Comparison of ENCODE assay signal across 22 cellular contexts in the genomic region with DNA sequence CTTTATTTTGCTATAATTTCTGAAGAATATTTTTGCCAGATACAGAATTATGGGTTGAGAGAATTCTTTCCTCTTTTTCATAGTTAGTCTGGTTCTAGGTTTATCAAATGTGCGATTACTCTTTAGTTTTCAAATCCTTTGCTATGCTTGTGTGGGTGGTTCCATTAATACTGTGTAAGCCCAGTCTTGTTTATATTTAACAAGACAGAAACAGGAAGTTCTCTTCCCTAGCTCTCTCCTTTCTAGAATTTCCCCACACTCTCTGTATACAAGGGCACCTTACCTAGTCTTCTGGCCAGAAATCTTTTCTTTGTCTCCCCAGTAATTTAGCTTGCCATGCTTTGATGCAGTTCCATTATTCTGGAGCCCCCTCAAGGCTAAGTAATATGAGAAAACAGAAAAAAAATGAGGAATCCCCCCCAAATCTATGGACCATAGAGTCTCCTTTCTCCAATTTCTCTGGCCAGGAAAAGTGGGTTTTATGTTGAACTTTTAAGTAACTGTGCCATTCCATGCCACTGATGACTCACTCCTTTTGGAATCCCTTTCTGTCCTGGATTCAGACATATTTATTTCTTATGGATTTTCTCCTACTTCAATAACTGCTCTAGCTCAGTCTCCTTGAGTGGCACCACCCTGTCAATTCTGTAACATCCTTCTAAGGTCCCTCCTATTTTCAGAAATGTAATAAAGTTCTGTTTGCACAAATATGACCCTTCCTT.
A peak's percentile ranks its signal among the peaks of the same experiment; 100 is the strongest.
DNase-seq lines count a peak whose midpoint lies in the region; ATAC-seq and TF ChIP-seq lines count a peak whose summit lies in the region.
"Had no signal": no experiment of that assay in that cellular context is flagged by ENCODE, and none has a peak within 500 bp of the region (broad histone marks: within the 10 kb centered on the region; RNA-seq: fewer than 3 reads in every experiment).

No MANE protein-coding gene starts in this region.

- no peak overlapping the region for H4K91ac ChIP-seq in neuronal stem cell (ENCODE audit: low read depth, low read length, poor library complexity)

- no peak overlapping the region for H3K4me3 Mint-ChIP-seq in activated T-helper 1 cell treated with anti-CD3 and anti-CD28 coated beads, Interleukin-12 subunit alpha, Interleukin-12 subunit beta, Interleukin-2, Interleukin-4 antibody, amounts not matched to agents 30 ng/mL and 10 ng/mL and 1 ng/mL, durations not matched to agents 14 hours and 24 hours and 36 hours
- H3K4me3 Mint-ChIP-seq: activated B cell treated with CpG ODN at 0.5 μM for 24 hours; activated CD8-positive, alpha-beta memory T cell treated with anti-CD3 and anti-CD28 coated beads, Interleukin-2, amount 10 ng/mL, durations not matched to agents 7 days and 5 days; effector memory CD8-positive, alpha-beta T cell; mesothelial cell of epicardium had no signal

- no peak overlapping the region for H3K27ac ChIP-seq in neuronal stem cell (replicated peaks; ENCODE audit: low read length)
- H3K27ac ChIP-seq in dorsolateral prefrontal cortex: no peak overlapping the region
- H3K27ac ChIP-seq: breast epithelium, neutrophil, tibial nerve had no signal

- intact Hi-C loops in activated T-helper 1 cell treated with anti-CD3 and anti-CD28 coated beads, Interleukin-12 subunit alpha, Interleukin-12 subunit beta, Interleukin-2, Interleukin-4 antibody, amounts not matched to agents 30 ng/mL and 10 ng/mL and 1 ng/mL, durations not matched to agents 14 hours and 24 hours and 36 hours (cut with micrococcal nuclease): no loop called here
- intact Hi-C loops in dorsolateral prefrontal cortex (cut with DNase I): no loop called here

- DNase-seq in ELR (ENCODE audit: low read depth) (peak; percentile 27), NCI-H460 (ENCODE audit: extremely low read depth, low read depth) (peak; percentile 1), cardiac fibroblast (ENCODE audit: low read depth in 2 of 2) (peak; percentile 24 to 36), neuronal stem cell (ENCODE audit: low spot score) (no peak), NOMO-1 (lab: John Stamatoyannopoulos, UW; ENCODE audit: unreplicated experiment in 2 of 2) (no peak), dorsolateral prefrontal cortex (no peak)
- DNase-seq in activated T-helper 1 cell treated with anti-CD3 and anti-CD28 coated beads, Interleukin-12 subunit alpha, Interleukin-12 subunit beta, Interleukin-2, Interleukin-4 antibody, amounts not matched to agents 30 ng/mL and 10 ng/mL and 1 ng/mL, durations not matched to agents 14 hours and 24 hours and 36 hours (ENCODE audit: low spot score): no peak
- DNase-seq: activated B cell treated with CpG ODN at 0.5 μM for 24 hours; activated CD8-positive, alpha-beta memory T cell treated with anti-CD3 and anti-CD28 coated beads, Interleukin-2, amount 10 ng/mL, durations not matched to agents 7 days and 5 days; activated gamma-delta T cell treated with Interleukin-2 at 50 U/mL for 16 hours; effector memory CD8-positive, alpha-beta T cell; islet precursor cell; NCI-H1436; NCI-H510A treated with DMSO at 0.1 percent for 48 hours; stimulated activated CD4-positive, alpha-beta T cell treated with anti-CD3 and anti-CD28 coated beads, Interleukin-4, amount 100 ng/mL, for 4 hours had no signal

- no peak overlapping the region for H3K9ac ChIP-seq in neuronal stem cell (ENCODE audit: low read depth, low read length, poor library complexity)

- no peak overlapping the region for H2BK15ac ChIP-seq in neuronal stem cell (ENCODE audit: low read length)

- H3K4ac ChIP-seq in neuronal stem cell (ENCODE audit: low read length): no peak overlapping the region

- no peak overlapping the region for H3K4me2 ChIP-seq in neuronal stem cell (ENCODE audit: insufficient read depth, low read length, poor library complexity, severe bottlenecking)

- no peak overlapping the region for H2BK120ac ChIP-seq in neuronal stem cell (ENCODE audit: low read depth, low read length)

- no peak overlapping the region for H2BK5ac ChIP-seq in neuronal stem cell (ENCODE audit: low read length)

- H3K23ac ChIP-seq in neuronal stem cell (ENCODE audit: low read depth, low read length, poor library complexity): no peak overlapping the region

- H3K14ac ChIP-seq in neuronal stem cell (ENCODE audit: low read length): no peak overlapping the region

- H3K9me3 ChIP-seq in neuronal stem cell (replicated peaks in 1 of 2; ENCODE audit: control insufficient read depth in 2 of 2, insufficient read depth in 1 of 2, low read depth in 1 of 2, low read length in 2 of 2): no peaks in the 10 kb centered on the region
- H3K9me3 ChIP-seq: breast epithelium, neutrophil, tibial nerve had no signal

- peaks cover 2% of the 10 kb centered on the region for H3K9me3 Mint-ChIP-seq in activated T-helper 1 cell treated with anti-CD3 and anti-CD28 coated beads, Interleukin-12 subunit alpha, Interleukin-12 subunit beta, Interleukin-2, Interleukin-4 antibody, amounts not matched to agents 30 ng/mL and 10 ng/mL and 1 ng/mL, durations not matched to agents 14 hours and 24 hours and 36 hours
- H3K9me3 Mint-ChIP-seq: effector memory CD8-positive, alpha-beta T cell had no signal

- H3K36me3 ChIP-seq in neuronal stem cell (replicated peaks in 1 of 2; ENCODE audit: control insufficient read depth in 2 of 2, insufficient read depth in 2 of 2, low read length in 2 of 2): no peaks in the 10 kb centered on the region
- H3K36me3 ChIP-seq: breast epithelium, neutrophil, tibial nerve had no signal

- TF ChIP-seq CTCF in cardiac fibroblast (IDR thresholded peaks at IDR 0.05; ENCODE audit: low read depth, low read length) (no peak), dorsolateral prefrontal cortex (IDR thresholded peaks at IDR 0.05 in 54 of 56, conservative IDR thresholded peaks at IDR 0.05 in 2 of 56; ENCODE audit: low read depth in 1 of 56, partially characterized antibody in 56 of 56) (no peak)

- H2AK5ac ChIP-seq in neuronal stem cell (ENCODE audit: low read depth, low read length): no peak overlapping the region

- no peak overlapping the region for H3K4me3 ChIP-seq in cardiac fibroblast (replicated peaks in 1 of 2; ENCODE audit: low read depth in 2 of 2, low read length in 2 of 2)
- H3K4me3 ChIP-seq in neuronal stem cell (ENCODE audit: low read length in 2 of 2): no peak overlapping the region
- no peak overlapping the region for H3K4me3 ChIP-seq in dorsolateral prefrontal cortex
- H3K4me3 ChIP-seq: breast epithelium, K562, tibial nerve had no signal

- ATAC-seq in HG02870 (IDR thresholded peaks at IDR 0.05; ENCODE audit: unreplicated experiment): no peak
- ATAC-seq: activated CD8-positive, alpha-beta memory T cell treated with anti-CD3 and anti-CD28 coated beads, Interleukin-2, amount 10 ng/mL, durations not matched to agents 7 days and 5 days; effector memory CD8-positive, alpha-beta T cell; K562; sciatic nerve had no signal

- peak overlapping the region; percentile 68 for H2AFZ ChIP-seq in neuronal stem cell (ENCODE audit: low read length)

- no peaks in the 10 kb centered on the region for H3K4me1 ChIP-seq in neuronal stem cell (ENCODE audit: control insufficient read depth in 2 of 2, insufficient read depth in 1 of 2, low read depth in 1 of 2, low read length in 2 of 2)
- H3K4me1 ChIP-seq: breast epithelium, tibial nerve had no signal

- WGBS in neuronal stem cell (ENCODE audit: extremely low coverage in 2 of 2, insufficient read length in 2 of 2, insufficient replicate concordance in 1 of 2), 2 donors: no CpG with 5 or more reads among the region's 1 CpG

- no peaks in the 10 kb centered on the region for H3K79me1 ChIP-seq in neuronal stem cell (ENCODE audit: low read depth, low read length)

- no peaks in the 10 kb centered on the region for H3K4me1 Mint-ChIP-seq in activated T-helper 1 cell treated with anti-CD3 and anti-CD28 coated beads, Interleukin-12 subunit alpha, Interleukin-12 subunit beta, Interleukin-2, Interleukin-4 antibody, amounts not matched to agents 30 ng/mL and 10 ng/mL and 1 ng/mL, durations not matched to agents 14 hours and 24 hours and 36 hours (ENCODE audit: low read depth)
- H3K4me1 Mint-ChIP-seq: activated B cell treated with CpG ODN at 0.5 μM for 24 hours; activated CD8-positive, alpha-beta memory T cell treated with anti-CD3 and anti-CD28 coated beads, Interleukin-2, amount 10 ng/mL, durations not matched to agents 7 days and 5 days had no signal

- no peak overlapping the region for H3K27ac Mint-ChIP-seq in activated T-helper 1 cell treated with anti-CD3 and anti-CD28 coated beads, Interleukin-12 subunit alpha, Interleukin-12 subunit beta, Interleukin-2, Interleukin-4 antibody, amounts not matched to agents 30 ng/mL and 10 ng/mL and 1 ng/mL, durations not matched to agents 14 hours and 24 hours and 36 hours
- H3K27ac Mint-ChIP-seq: activated B cell treated with CpG ODN at 0.5 μM for 24 hours; activated CD8-positive, alpha-beta memory T cell treated with anti-CD3 and anti-CD28 coated beads, Interleukin-2, amount 10 ng/mL, durations not matched to agents 7 days and 5 days; effector memory CD8-positive, alpha-beta T cell; mesothelial cell of epicardium had no signal

- H4K8ac ChIP-seq in neuronal stem cell (ENCODE audit: low read depth, low read length): no peak overlapping the region

- no peak overlapping the region for H3K18ac ChIP-seq in neuronal stem cell (ENCODE audit: low read length)

- no peaks in the 10 kb centered on the region for H3K36me3 Mint-ChIP-seq in activated T-helper 1 cell treated with anti-CD3 and anti-CD28 coated beads, Interleukin-12 subunit alpha, Interleukin-12 subunit beta, Interleukin-2, Interleukin-4 antibody, amounts not matched to agents 30 ng/mL and 10 ng/mL and 1 ng/mL, durations not matched to agents 14 hours and 24 hours and 36 hours (ENCODE audit: low read depth)
- H3K36me3 Mint-ChIP-seq: activated CD8-positive, alpha-beta memory T cell treated with anti-CD3 and anti-CD28 coated beads, Interleukin-2, amount 10 ng/mL, durations not matched to agents 7 days and 5 days; mesothelial cell of epicardium had no signal

- H3K27me3 ChIP-seq in neuronal stem cell (ENCODE audit: control insufficient read depth in 3 of 3, insufficient read depth in 3 of 3, low read depth in 1 of 3, low read length in 3 of 3) (no peaks in the 10 kb centered on the region), dorsolateral prefrontal cortex (no peaks in the 10 kb centered on the region)
- H3K27me3 ChIP-seq: breast epithelium, neutrophil, tibial nerve had no signal

- H3K27me3 Mint-ChIP-seq in activated T-helper 1 cell treated with anti-CD3 and anti-CD28 coated beads, Interleukin-12 subunit alpha, Interleukin-12 subunit beta, Interleukin-2, Interleukin-4 antibody, amounts not matched to agents 30 ng/mL and 10 ng/mL and 1 ng/mL, durations not matched to agents 14 hours and 24 hours and 36 hours (ENCODE audit: insufficient read depth): no peaks in the 10 kb centered on the region
- H3K27me3 Mint-ChIP-seq: activated B cell treated with CpG ODN at 0.5 μM for 24 hours; activated CD8-positive, alpha-beta memory T cell treated with anti-CD3 and anti-CD28 coated beads, Interleukin-2, amount 10 ng/mL, durations not matched to agents 7 days and 5 days; effector memory CD8-positive, alpha-beta T cell had no signal

- H2BK12ac ChIP-seq in neuronal stem cell (ENCODE audit: low read length): no peak overlapping the region

Comparison
In these comparisons a context has a peak if more than half of its experiments do, and no peak if none do; other contexts are left out.
1. DNase-seq: peak in ELR (single experiment), NCI-H460 (single experiment) and cardiac fibroblast (2 of 2); none in neuronal stem cell (single experiment), NOMO-1 (0 of 2), activated T-helper 1 cell treated with anti-CD3 and anti-CD28 coated beads, Interleukin-12 subunit alpha, Interleukin-12 subunit beta, Interleukin-2, Interleukin-4 antibody, amounts not matched to agents 30 ng/mL and 10 ng/mL and 1 ng/mL, durations not matched to agents 14 hours and 24 hours and 36 hours (single experiment) and dorsolateral prefrontal cortex (0 of 10).